8 cellular contexts compared by ENCODE assay signal in the genomic region with DNA sequence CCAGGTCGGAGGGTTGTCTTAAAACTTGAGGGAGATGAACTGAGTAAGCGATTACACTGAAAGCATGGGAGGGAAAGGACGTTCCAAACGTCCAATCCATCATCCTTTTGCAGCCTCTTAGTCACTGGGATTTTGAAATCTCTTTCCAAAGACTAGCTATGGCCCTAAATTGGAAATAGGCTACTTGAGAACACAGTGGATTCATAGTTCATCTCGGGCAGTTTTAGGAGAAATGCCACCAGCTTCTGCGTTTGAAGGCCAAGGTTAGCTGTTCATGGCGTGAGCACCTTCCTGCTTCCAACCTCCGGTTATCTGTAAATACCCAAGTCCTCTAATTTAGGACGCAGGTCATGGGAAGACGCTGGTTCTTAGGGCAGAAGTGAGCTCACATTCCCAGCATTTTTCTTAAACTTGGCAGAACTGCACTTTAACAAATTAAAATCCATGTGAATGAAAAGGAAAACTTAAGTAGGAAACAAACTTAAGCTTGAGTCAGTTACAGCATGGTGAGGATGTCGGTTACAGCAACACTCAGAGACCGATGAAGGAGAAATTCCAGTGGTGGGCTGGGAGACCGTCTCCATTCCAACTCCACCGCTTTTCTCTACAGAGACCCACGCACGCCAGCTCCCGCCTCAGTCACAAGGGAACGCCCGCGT. TPM values are rescaled to one million over a fixed set of nuclear protein-coding genes. Genes with fewer than 3 reads are reported as not detected.
A peak's percentile ranks its signal among the peaks of the same experiment; 100 is the strongest.
DNase-seq lines count a peak whose midpoint lies in the region; ATAC-seq lines count a peak whose summit lies in the region.

No MANE protein-coding gene starts in this region.

- peak overlapping the region; percentile 98 for H3K4me3 Mint-ChIP-seq in central memory CD8-positive, alpha-beta T cell

- H3K27ac ChIP-seq in mucosa of rectum (ENCODE audit: low read depth in 2 of 2, low read length in 2 of 2), result peak overlapping the region; percentile 2 to 5

- no peaks in the 10 kb centered on the region for H3K9me3 ChIP-seq in mucosa of rectum (ENCODE audit: control insufficient read depth in 2 of 2, low read length in 2 of 2)

- peak overlapping the region; percentile 54 to 66 for H3K9ac ChIP-seq in mucosa of rectum (ENCODE audit: low read depth in 1 of 2, low read length in 2 of 2)

- peaks cover 20 to 21% of the 10 kb centered on the region in 2 donors for H3K27me3 ChIP-seq in mucosa of rectum (ENCODE audit: control insufficient read depth in 2 of 2, insufficient read depth in 2 of 2, low read length in 2 of 2)

- H3K4me1 ChIP-seq in mucosa of rectum (ENCODE audit: control insufficient read depth in 2 of 2, insufficient read depth in 2 of 2, low read length in 2 of 2), result peaks cover 11 to 16% of the 10 kb centered on the region in 2 donors

- peaks cover 12% of the 10 kb centered on the region for H3K4me1 Mint-ChIP-seq in central memory CD8-positive, alpha-beta T cell

- H3K36me3 Mint-ChIP-seq in central memory CD8-positive, alpha-beta T cell (ENCODE audit: insufficient read depth), result peaks cover 7% of the 10 kb centered on the region

- H3K27me3 Mint-ChIP-seq in central memory CD8-positive, alpha-beta T cell, result peaks cover 47% of the 10 kb centered on the region

- ATAC-seq in central memory CD8-positive, alpha-beta T cell (replicated peaks; ENCODE audit: extremely low read depth, poor library complexity, severe bottlenecking), result peak; percentile 0
- no peak for ATAC-seq in HG03108 (IDR thresholded peaks at IDR 0.05; ENCODE audit: unreplicated experiment)

- H3K9me3 Mint-ChIP-seq in central memory CD8-positive, alpha-beta T cell, result no peaks in the 10 kb centered on the region

- H3K4me3 ChIP-seq in mucosa of rectum (ENCODE audit: low read length in 2 of 2), result peak overlapping the region; percentile 71 to 90

- DNase-seq in DMS79 treated with DMSO at 0.1 percent for 48 hours (lab: John Stamatoyannopoulos, UW) (peak; percentile 44), DMS79 (lab: John Stamatoyannopoulos, UW) (no peak), M059J (ENCODE audit: low read depth) (peak; percentile 47), NCI-H1930 (lab: John Stamatoyannopoulos, UW) (no peak)
- no peak for DNase-seq in central memory CD8-positive, alpha-beta T cell (ENCODE audit: low spot score in 2 of 2)
- no peak for DNase-seq in stimulated activated CD4-positive, alpha-beta T cell treated with anti-CD3 and anti-CD28 coated beads, Interleukin-2, amount 100 ng/mL, for 24 hours

- H3K36me3 ChIP-seq in mucosa of rectum (ENCODE audit: control insufficient read depth in 2 of 2, insufficient read depth in 2 of 2, low read length in 2 of 2), result no peaks in the 10 kb centered on the region

- peak overlapping the region; percentile 81 for H3K27ac Mint-ChIP-seq in central memory CD8-positive, alpha-beta T cell (ENCODE audit: low read depth)

RNA-seq across cellular contexts. Expression of a gene that starts 0.7 kb away (rescaled TPM):
- total RNA-seq in M059J (2014; rRNA removed; shearing (Covaris generic)), result 1.6 and 1.7 TPM in 2 replicates

Comparison
In these comparisons a context has a peak if more than half of its experiments do, and no peak if none do; other contexts are left out.
1. DNase-seq: peak in DMS79 treated with DMSO at 0.1 percent for 48 hours (single experiment) and M059J (single experiment); none in DMS79 (single experiment), central memory CD8-positive, alpha-beta T cell (0 of 2), NCI-H1930 (0 of 2) and stimulated activated CD4-positive, alpha-beta T cell treated with anti-CD3 and anti-CD28 coated beads, Interleukin-2, amount 100 ng/mL, for 24 hours (0 of 2).